25 cellular contexts compared by ENCODE assay signal in the genomic region with DNA sequence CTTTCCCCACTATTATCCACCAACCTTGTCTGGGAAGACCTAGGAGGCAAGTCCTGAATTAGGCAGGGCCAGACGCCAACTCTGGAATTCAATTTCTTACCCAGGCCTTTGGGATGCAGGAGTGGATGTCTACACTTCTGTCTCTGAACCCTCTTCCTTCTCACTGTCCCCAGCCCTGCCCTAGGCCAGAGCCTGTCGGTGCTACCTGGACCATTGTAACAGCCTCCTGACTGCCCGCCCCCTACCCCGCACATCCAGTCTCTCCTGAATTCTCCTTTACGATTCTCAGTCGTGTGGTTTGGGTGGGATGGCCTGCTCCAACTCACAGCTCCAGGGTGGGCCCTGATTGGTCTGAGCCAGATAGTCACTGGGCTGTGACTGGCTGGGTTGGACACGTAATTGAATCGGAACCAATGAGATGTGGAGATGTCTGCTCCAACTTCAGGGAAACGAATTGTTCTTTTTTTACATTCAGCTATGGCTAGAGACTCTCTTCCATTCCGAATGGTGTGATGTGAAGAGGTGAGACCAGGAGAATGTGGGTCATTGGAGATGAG.
DNase-seq lines count a peak whose midpoint lies in the region; TF ChIP-seq lines count a peak whose summit lies in the region.
"Had no signal": no experiment of that assay in that cellular context is flagged by ENCODE, and none has a peak within 500 bp of the region (broad histone marks: within the 10 kb centered on the region; RNA-seq: fewer than 3 reads in every experiment).

No MANE protein-coding gene starts in this region.

- H3K27ac ChIP-seq in stomach (no peak overlapping the region), brain microvascular endothelial cell (no peak overlapping the region)
- H3K27ac ChIP-seq: 22Rv1, C4-2B, SJSA1 had no signal

- peak; percentile 32 for DNase-seq in activated CD8-positive, alpha-beta memory T cell treated with anti-CD3 and anti-CD28 coated beads for 24 hours
- DNase-seq in activated CD8-positive, alpha-beta memory T cell treated with anti-CD3 and anti-CD28 coated beads, Interleukin-2, amount 50 U/mL, for 4 hours = no peak
- DNase-seq in islet precursor cell (peak; percentile 37), stomach (peak; percentile 13), GM13977 (ENCODE audit: low spot score) (no peak), T-helper 1 cell (no peak), brain microvascular endothelial cell (no peak), DMS 273 treated with DMSO at 0.1 percent for 48 hours (lab: John Stamatoyannopoulos, UW) (no peak)
- DNase-seq: CD8-positive, alpha-beta T cell; DMS79 treated with DMSO at 0.1 percent for 48 hours; GF-D8; HFFc6; KBM-7; MG63; NCI-H1105 treated with DMSO at 0.1 percent for 48 hours; NCI-H2029; NCI-H446; NCI-H524 treated with DMSO at 0.1 percent for 48 hours; NCI-H774; Right ventricle myocardium superior had no signal

- H3K9me3 ChIP-seq in stomach = no peaks in the 10 kb centered on the region
- H3K9me3 ChIP-seq: HAP-1, MG63, SJSA1 had no signal

- no peak for TF ChIP-seq POLR2A in stomach (IDR thresholded peaks at IDR 0.05)

- in situ Hi-C loops in GM13977 (cut with MboI; ENCODE audit: low pct_unique_long_range_greater_than_20kb, low sequenced_read_pairs, unreplicated experiment) (no loop called here), brain microvascular endothelial cell (cut with HindIII; ENCODE audit: low pct_ligation_motif_present, low sequenced_read_pairs) (no loop called here)

- TF ChIP-seq EP300 in stomach (IDR thresholded peaks at IDR 0.05) = no peak

- H3K4me1 ChIP-seq in stomach = no peaks in the 10 kb centered on the region
- H3K4me1 ChIP-seq: HAP-1, SJSA1 had no signal

- H3K27me3 ChIP-seq in stomach (no peaks in the 10 kb centered on the region), brain microvascular endothelial cell (replicated peaks) (no peaks in the 10 kb centered on the region)
- H3K27me3 ChIP-seq: MG63, SJSA1 had no signal

- no peak for TF ChIP-seq CTCF in stomach (IDR thresholded peaks at IDR 0.05)
- TF ChIP-seq CTCF in GM13977 (IDR thresholded peaks at IDR 0.05; ENCODE audit: extremely low read depth, insufficient read depth, missing control alignments) = no peak
- no peak for TF ChIP-seq CTCF in brain microvascular endothelial cell (IDR thresholded peaks at IDR 0.05; ENCODE audit: low read depth, low read length, missing control alignments)

- H3K36me3 ChIP-seq in stomach = no peaks in the 10 kb centered on the region
- no peaks in the 10 kb centered on the region for H3K36me3 ChIP-seq in brain microvascular endothelial cell (replicated peaks)
- H3K36me3 ChIP-seq: HAP-1, MG63, SJSA1 had no signal

- intact Hi-C loops in stomach (cut with DNase I; ENCODE audit: low total_unique reads) = no loop called here

- WGBS in stomach, 5 donors = 87 to 93% (median 89%) methylated on average over 10 of the region's 10 CpGs

- H3K4me3 ChIP-seq in stomach (no peak overlapping the region), brain microvascular endothelial cell (ENCODE audit: low read depth, low read length) (no peak overlapping the region)
- H3K4me3 ChIP-seq: GM23338, HAP-1, MG63, SJSA1 had no signal

Comparison
In these comparisons a context has a peak if more than half of its experiments do, and no peak if none do; other contexts are left out.
1. DNase-seq: peak in activated CD8-positive, alpha-beta memory T cell treated with anti-CD3 and anti-CD28 coated beads for 24 hours (single experiment), islet precursor cell (single experiment) and stomach (single experiment); none in activated CD8-positive, alpha-beta memory T cell treated with anti-CD3 and anti-CD28 coated beads, Interleukin-2, amount 50 U/mL, for 4 hours (single experiment), GM13977 (single experiment), T-helper 1 cell (0 of 5), brain microvascular endothelial cell (single experiment) and DMS 273 treated with DMSO at 0.1 percent for 48 hours (single experiment).